9 cellular contexts compared by ENCODE assay signal in genomic region chr4:16026155-16026761, GRCh38. TPM values are rescaled to one million over a fixed set of nuclear protein-coding genes. Genes with fewer than 3 reads are reported as not detected.
DNase-seq lines count a peak whose midpoint lies in the region; ATAC-seq, FAIRE-seq and TF ChIP-seq lines count a peak whose summit lies in the region.
"Had no signal": no experiment of that assay in that cellular context is flagged by ENCODE, and none has a peak within 500 bp of the region (broad histone marks: within the 10 kb centered on the region; RNA-seq: fewer than 3 reads in every experiment).

No MANE protein-coding gene starts in this region.

- H3K36me3 ChIP-seq in GM12878 (ENCODE audit: control insufficient read depth in 2 of 2, insufficient read depth in 2 of 2, low read length in 1 of 2) (no peaks in the 10 kb centered on the region), keratinocyte (ENCODE audit: control insufficient read depth in 2 of 2, extremely low read depth in 1 of 2, insufficient read depth in 2 of 2, low read length in 2 of 2) (no peaks in the 10 kb centered on the region), upper lobe of left lung (no peaks in the 10 kb centered on the region)

- intact Hi-C loops in GM12878 (cut with micrococcal nuclease; ENCODE audit: unreplicated experiment) = loop anchor here (1.0 kb wide), 3 partner anchors 173 to 417 kb away; no protein-coding TSS in a partner anchor

- in situ Hi-C loops in GM12878 (cut with MboI) = no loop called here

- TF ChIP-seq EP300 in GM12878 (IDR thresholded peaks at IDR 0.05; ENCODE audit: borderline replicate concordance in 1 of 2, control insufficient read depth in 1 of 2, low read depth in 2 of 2, low read length in 2 of 2) (no peak), upper lobe of left lung (IDR thresholded peaks at IDR 0.05) (no peak)

- no peaks in the 10 kb centered on the region for H3K9me1 ChIP-seq in keratinocyte (ENCODE audit: control insufficient read depth, extremely low read depth, insufficient read depth, low read length)

- RAD21 ChIA-PET in GM12878 (lab: Charles Lee; ENCODE audit: unreplicated experiment) = interaction anchor here (0.6 to 1.0 kb wide), 3 partner anchors 184 to 338 kb away, joined by 3 to 4 read pairs (median 3); no protein-coding TSS in a partner anchor

- CTCF ChIA-PET in GM12878 (lab: Yijun Ruan, JAX) = interaction anchor here (0.7 to 1.0 kb wide), 2 partner anchors 172 to 238 kb away, joined by 3 to 4 read pairs; no protein-coding TSS in a partner anchor

- H3K4me2 ChIP-seq in GM12878 (ENCODE audit: control insufficient read depth, insufficient read depth) (no peak overlapping the region), keratinocyte (ENCODE audit: control insufficient read depth, extremely low read depth, insufficient read depth, low read depth, low read length) (no peak overlapping the region)

- peak; percentile 58 for ATAC-seq in GM12878
- peak in 1 of 2 donors; percentile 64 for ATAC-seq in upper lobe of left lung (ENCODE audit: low FRiP score in 2 of 2)
- no peak for ATAC-seq in HG02798 (IDR thresholded peaks at IDR 0.05; ENCODE audit: poor library complexity, unreplicated experiment)
- ATAC-seq: naive thymus-derived CD8-positive, alpha-beta T cell had no signal

- FAIRE-seq in GM12878 (lab: Jason Lieb, UNC) (peak; percentile 82), keratinocyte (lab: Jason Lieb, UNC) (peak; percentile 76)

- TF ChIP-seq RAD21 in GM12878 (IDR thresholded peaks at IDR 0.05; ENCODE audit: insufficient read depth, low read depth, low read length) = peak; percentile 92

- dilution Hi-C loops in keratinocyte (cut with MboI; ENCODE audit: extremely low pct_ligation_motif_present, low sequenced_read_pairs) = no loop called here

- H3K9me3 ChIP-seq in GM12878 (replicated peaks; ENCODE audit: control insufficient read depth, insufficient read depth, low read length) (no peaks in the 10 kb centered on the region), keratinocyte (ENCODE audit: control insufficient read depth, low read depth, low read length) (no peaks in the 10 kb centered on the region), upper lobe of left lung (no peaks in the 10 kb centered on the region)

- no peak overlapping the region for H2AFZ ChIP-seq in GM12878 (ENCODE audit: control insufficient read depth, low read depth, low read length)
- no peak overlapping the region for H2AFZ ChIP-seq in keratinocyte (ENCODE audit: control insufficient read depth, low read length)

- H3K27me3 ChIP-seq in GM12878 (replicated peaks in 1 of 2; ENCODE audit: control insufficient read depth in 2 of 2, insufficient read depth in 2 of 2, low read length in 1 of 2) (no peaks in the 10 kb centered on the region; a peak in 1 of 4 replicates), keratinocyte (ENCODE audit: control insufficient read depth, extremely low read depth, insufficient read depth, low read length) (peaks cover 14% of the 10 kb centered on the region), upper lobe of left lung (no peaks in the 10 kb centered on the region)

- H3K4me1 ChIP-seq in GM12878 (ENCODE audit: control insufficient read depth, insufficient read depth, low read length) (no peaks in the 10 kb centered on the region), keratinocyte (ENCODE audit: control insufficient read depth, extremely low read depth, insufficient read depth, low read length) (no peaks in the 10 kb centered on the region), upper lobe of left lung (peaks cover 0 to 4% (median 1%) of the 10 kb centered on the region in 4 donors)

- H4K20me1 ChIP-seq in GM12878 (ENCODE audit: control insufficient read depth, insufficient read depth) (no peaks in the 10 kb centered on the region), keratinocyte (ENCODE audit: control insufficient read depth, extremely low read depth, insufficient read depth, low read length) (no peaks in the 10 kb centered on the region)

- POLR2A ChIA-PET in GM12878 (lab: Charles Lee) = interaction anchor here (0.6 kb wide), 1 partner anchor 143 kb away, joined by 3 read pairs; no protein-coding TSS in a partner anchor

- BruUV-seq in GM12878 (replicated peaks; lab: Mats Ljungman, UMichigan) = no TSS peak

- no peak overlapping the region for H3K9ac ChIP-seq in GM12878 (ENCODE audit: control insufficient read depth, insufficient read depth, low read length)
- H3K9ac ChIP-seq in keratinocyte (ENCODE audit: control insufficient read depth, extremely low read depth, insufficient read depth, low read length) = no peak overlapping the region

- peak; percentile 48; the same call in 1 of the 2 replicates for TF ChIP-seq CTCF in GM12875 (IDR thresholded peaks at IDR 0.05; ENCODE audit: borderline replicate concordance, insufficient read depth, low read depth, low read length)
- peak; percentile 64 to 78 (median 64) for TF ChIP-seq CTCF in GM12878 (IDR thresholded peaks at IDR 0.05 in 2 of 3, conservative IDR thresholded peaks at IDR 0.05 in 1 of 3; ENCODE audit: control insufficient read depth in 2 of 3, extremely low read depth in 1 of 3, insufficient read depth in 1 of 3, low read depth in 3 of 3, low read length in 3 of 3)
- peak in 2 of 3 experiments; percentile 56 to 63 for TF ChIP-seq CTCF in keratinocyte (optimal IDR thresholded peaks at IDR 0.05 in 1 of 3, IDR thresholded peaks at IDR 0.05 in 1 of 3, conservative IDR thresholded peaks at IDR 0.05 in 1 of 3; ENCODE audit: extremely low read depth in 1 of 3, insufficient read depth in 2 of 3, low read length in 3 of 3)
- TF ChIP-seq CTCF in upper lobe of left lung (IDR thresholded peaks at IDR 0.05) = peak; percentile 56 to 81 (median 70)

- H3K27ac ChIP-seq in GM12878 (ENCODE audit: control insufficient read depth, insufficient read depth) = no peak overlapping the region
- no peak overlapping the region for H3K27ac ChIP-seq in keratinocyte (ENCODE audit: control insufficient read depth, insufficient read depth, low read length)
- no peak overlapping the region for H3K27ac ChIP-seq in upper lobe of left lung

- SMC1A ChIA-PET in GM12878 (lab: Charles Lee; ENCODE audit: uncharacterized antibody, unreplicated experiment) = interaction anchor here (0.8 to 1.8 kb wide), 2 partner anchors 173 to 239 kb away, joined by 4 to 5 read pairs; no protein-coding TSS in a partner anchor

- DNase-seq in CD1c-positive myeloid dendritic cell (ENCODE audit: extremely low spot score) (peak; percentile 77), NCI-H1930 (lab: John Stamatoyannopoulos, UW) (peak; percentile 15 to 52), GM12878 (ENCODE audit: low read depth, low spot score) (peak; percentile 25), keratinocyte (ENCODE audit: low read depth, low spot score) (no peak), upper lobe of left lung (no peak), OCI-M2 (lab: John Stamatoyannopoulos, UW; ENCODE audit: unreplicated experiment) (no peak)

- H3K4me3 ChIP-seq in GM12875 (ENCODE audit: low read depth, low read length) = no peak overlapping the region
- no peak overlapping the region for H3K4me3 ChIP-seq in GM12878
- H3K4me3 ChIP-seq in keratinocyte (ENCODE audit: control insufficient read depth in 2 of 3, extremely low read depth in 1 of 3, insufficient read depth in 2 of 3, low read depth in 1 of 3, low read length in 3 of 3) = no peak overlapping the region
- no peak overlapping the region for H3K4me3 ChIP-seq in upper lobe of left lung

- 41% methylated on average over 5 of the region's 5 CpGs for whole genome bisulfite sequencing in GM12878 (ENCODE audit: insufficient coverage, insufficient replicate concordance, low lambda C conversion rate, missing lambda C conversion rate)
- 37 to 38% methylated on average over 5 of the region's 5 CpGs for WGBS in upper lobe of left lung, 2 donors

- no peaks in the 10 kb centered on the region for H3K79me2 ChIP-seq in GM12878 (ENCODE audit: control insufficient read depth, insufficient read depth, low read length)
- no peaks in the 10 kb centered on the region for H3K79me2 ChIP-seq in keratinocyte (ENCODE audit: control insufficient read depth, insufficient read depth, low read length)

- TF ChIP-seq POLR2A in GM12878 (IDR thresholded peaks at IDR 0.05; ENCODE audit: low read depth, low read length) = no peak
- no peak for TF ChIP-seq POLR2A in upper lobe of left lung (IDR thresholded peaks at IDR 0.05)

RNA-seq across cellular contexts. Expression of gene PROM1, which starts 57.6 kb away (rescaled TPM):
- total RNA-seq in GM12878 (2013; cell fraction: nucleolus; rRNA removed) = 0.56 and 0.71 TPM in 2 replicates
- not detected in 2 replicates for total RNA-seq in GM12878 (2014; rRNA removed)
- not detected in 2 replicates for total RNA-seq in GM12878 (2014; rRNA removed; fragmentation: Illumina TruSeq; extraction: Trizol)
- total RNA-seq in GM12878 (2021) = 0.08 TPM in 1 of 2 replicates, not detected in the other
- polyA plus RNA-seq in GM12878 (2011; ENCODE audit: low read depth) = not detected
- 0.12 TPM in 1 of 2 replicates, not detected in the other for polyA plus RNA-seq in GM12878 (2011; rRNA removed)
- polyA plus RNA-seq in GM12878 (2011; cell fraction: cytosol; rRNA removed) = not detected in 2 replicates
- 0.31 TPM in 1 of 2 replicates, not detected in the other for polyA plus RNA-seq in GM12878 (2011; cell fraction: nucleus; rRNA removed)
- polyA plus RNA-seq in GM12878 (2012) = not detected in 2 replicates
- polyA plus RNA-seq in GM12878 (2014; fragmentation: Illumina TruSeq; extraction: Trizol) = not detected in 2 replicates
- under 1 TPM in 1 of 2 experiments, not detected in 1; 0.31 TPM for polyA plus RNA-seq in GM12878 (2014; fragmentation: Nextera tagmentation; extraction: Ambion mirVana)
- 0.18 TPM in 1 of 2 replicates, not detected in the other for polyA plus RNA-seq in GM12878 (2014; rRNA removed)
- polyA plus RNA-seq in GM12878 (2016; fragmentation: Nextera tagmentation; extraction: Ambion mirVana) = not detected
- polyA minus RNA-seq in GM12878 (2011; rRNA and poly(A)+ RNA removed) = not detected in 2 replicates
- not detected in 2 replicates for polyA minus RNA-seq in GM12878 (2011; cell fraction: cytosol; rRNA and poly(A)+ RNA removed)
- polyA minus RNA-seq in GM12878 (2011; cell fraction: nucleus; rRNA and poly(A)+ RNA removed) = not detected in 2 replicates
- polyA plus RNA-seq in keratinocyte = not detected in 3 replicates
- not detected for polyA plus RNA-seq in keratinocyte (2011; ENCODE audit: low read depth)
- not detected in 2 replicates for polyA plus RNA-seq in keratinocyte (2011; cell fraction: cytosol; rRNA removed)
- 0.06 TPM in 1 of 2 replicates, not detected in the other for polyA plus RNA-seq in keratinocyte (2011; cell fraction: nucleus; rRNA removed)
- polyA plus RNA-seq in keratinocyte (2012; ENCODE audit: low replicate concordance) = 0.44 TPM in 1 of 2 replicates, not detected in the other
- not detected in 3 replicates for polyA minus RNA-seq in keratinocyte
- polyA minus RNA-seq in keratinocyte (2011; cell fraction: cytosol; rRNA and poly(A)+ RNA removed) = not detected
- not detected in 2 replicates for polyA minus RNA-seq in keratinocyte (2011; cell fraction: nucleus; rRNA and poly(A)+ RNA removed)
- total RNA-seq in upper lobe of left lung = 10 to 100 TPM in 1 of 6 donors, 1 to 10 TPM in 5; 1.6 to 43.6 (median 4.3) TPM
- total RNA-seq: naive thymus-derived CD8-positive, alpha-beta T cell had no signal
- polyA plus RNA-seq: naive thymus-derived CD8-positive, alpha-beta T cell had no signal

Comparison
In these comparisons a context has a peak if more than half of its experiments do, and no peak if none do; other contexts are left out.
1. DNase-seq: peak in CD1c-positive myeloid dendritic cell (single experiment), NCI-H1930 (2 of 2) and GM12878 (single experiment); none in keratinocyte (single experiment), upper lobe of left lung (0 of 2) and OCI-M2 (single experiment).
2. Peak in every context shown above with its lines, with median percentiles within 50 percentile points of each other: CTCF ChIP-seq.